In genomic region chr19:47542030-47542475, GRCh38 we compare ENCODE assay signal across 16 cellular contexts. TPM values are rescaled to one million over a fixed set of nuclear protein-coding genes. Genes with fewer than 3 reads are reported as not detected.
DNase-seq lines count a peak whose midpoint lies in the region; ATAC-seq lines count a peak whose summit lies in the region.
"Had no signal": no experiment of that assay in that cellular context is flagged by ENCODE, and none has a peak within 500 bp of the region (broad histone marks: within the 10 kb centered on the region; RNA-seq: fewer than 3 reads in every experiment).

No MANE protein-coding gene starts in this region.

- peaks cover 20% of the 10 kb centered on the region for H3K27me3 Mint-ChIP-seq in activated CD8-positive, alpha-beta memory T cell treated with anti-CD3 and anti-CD28 coated beads, Interleukin-2, amount 10 ng/mL, durations not matched to agents 7 days and 5 days
- H3K27me3 Mint-ChIP-seq in activated CD4-positive, alpha-beta memory T cell treated with anti-CD3 and anti-CD28 coated beads, Interleukin-2, amount 10 ng/mL, durations not matched to agents 7 days and 5 days, result peaks cover 9% of the 10 kb centered on the region
- peaks cover 44 to 47% of the 10 kb centered on the region in 2 donors for H3K27me3 Mint-ChIP-seq in stimulated activated naive B cell treated with anti-CD40 and anti-IgM and Interleukin-4, amounts not matched to agents 10 μg/mL and 1 μg/mL and 100 μg/mL, for 72 hours

- peak overlapping the region; percentile 70 for H3K27ac Mint-ChIP-seq in activated CD8-positive, alpha-beta memory T cell treated with anti-CD3 and anti-CD28 coated beads, Interleukin-2, amount 10 ng/mL, durations not matched to agents 7 days and 5 days
- H3K27ac Mint-ChIP-seq in activated CD4-positive, alpha-beta memory T cell treated with anti-CD3 and anti-CD28 coated beads, Interleukin-2, amount 10 ng/mL, durations not matched to agents 7 days and 5 days, result peak overlapping the region; percentile 68
- H3K27ac Mint-ChIP-seq in stimulated activated naive B cell treated with anti-CD40 and anti-IgM and Interleukin-4, amounts not matched to agents 10 μg/mL and 1 μg/mL and 100 μg/mL, for 72 hours, result peak overlapping the region; percentile 80
- H3K27ac Mint-ChIP-seq: activated B cell treated with CpG ODN at 0.5 μM for 24 hours; dendritic cell treated with granulocyte-macrophage colony-stimulating factor and Interleukin-4, amounts not matched to agents 40 ng/mL and 50 ng/mL, for 4 days had no signal

- no peak for ATAC-seq in activated CD8-positive, alpha-beta memory T cell treated with anti-CD3 and anti-CD28 coated beads, Interleukin-2, amount 10 ng/mL, durations not matched to agents 7 days and 5 days
- peak; percentile 70 to 77 for ATAC-seq in left cardiac atrium
- ATAC-seq in stimulated activated naive B cell treated with anti-CD40 and anti-IgM and Interleukin-4, amounts not matched to agents 10 μg/mL and 1 μg/mL and 100 μg/mL, for 72 hours (replicated peaks), result no peak
- no peak for ATAC-seq in GM18870 (IDR thresholded peaks at IDR 0.05; ENCODE audit: unreplicated experiment)

- no peak overlapping the region for H3K4me3 Mint-ChIP-seq in activated CD8-positive, alpha-beta memory T cell treated with anti-CD3 and anti-CD28 coated beads, Interleukin-2, amount 10 ng/mL, durations not matched to agents 7 days and 5 days
- H3K4me3 Mint-ChIP-seq in activated CD4-positive, alpha-beta memory T cell treated with anti-CD3 and anti-CD28 coated beads, Interleukin-2, amount 10 ng/mL, durations not matched to agents 7 days and 5 days, result no peak overlapping the region
- no peak overlapping the region for H3K4me3 Mint-ChIP-seq in stimulated activated naive B cell treated with anti-CD40 and anti-IgM and Interleukin-4, amounts not matched to agents 10 μg/mL and 1 μg/mL and 100 μg/mL, for 72 hours
- H3K4me3 Mint-ChIP-seq: activated B cell treated with CpG ODN at 0.5 μM for 24 hours; dendritic cell treated with granulocyte-macrophage colony-stimulating factor and Interleukin-4, amounts not matched to agents 40 ng/mL and 50 ng/mL, for 4 days had no signal

- no peaks in the 10 kb centered on the region for H3K9me3 Mint-ChIP-seq in activated CD8-positive, alpha-beta memory T cell treated with anti-CD3 and anti-CD28 coated beads, Interleukin-2, amount 10 ng/mL, durations not matched to agents 7 days and 5 days (ENCODE audit: low read depth)
- H3K9me3 Mint-ChIP-seq in activated CD4-positive, alpha-beta memory T cell treated with anti-CD3 and anti-CD28 coated beads, Interleukin-2, amount 10 ng/mL, durations not matched to agents 7 days and 5 days, result no peaks in the 10 kb centered on the region
- no peaks in the 10 kb centered on the region for H3K9me3 Mint-ChIP-seq in stimulated activated naive B cell treated with anti-CD40 and anti-IgM and Interleukin-4, amounts not matched to agents 10 μg/mL and 1 μg/mL and 100 μg/mL, for 72 hours
- H3K9me3 Mint-ChIP-seq: activated B cell treated with CpG ODN at 0.5 μM for 24 hours; dendritic cell treated with granulocyte-macrophage colony-stimulating factor and Interleukin-4, amounts not matched to agents 40 ng/mL and 50 ng/mL, for 4 days had no signal

- CTCF ChIA-PET in activated CD8-positive, alpha-beta memory T cell treated with anti-CD3 and anti-CD28 coated beads, Interleukin-2, amount 10 ng/mL, durations not matched to agents 7 days and 5 days (lab: Charles Lee), result interaction anchor here (1.1 kb wide), 1 partner anchor 114 kb away, joined by 4 read pairs; no protein-coding TSS in a partner anchor
- CTCF ChIA-PET in activated CD4-positive, alpha-beta memory T cell treated with anti-CD3 and anti-CD28 coated beads, Interleukin-2, amount 10 ng/mL, durations not matched to agents 7 days and 5 days (lab: Charles Lee), result no interaction called here

- POLR2A ChIA-PET in activated CD4-positive, alpha-beta memory T cell treated with anti-CD3 and anti-CD28 coated beads, Interleukin-2, amount 10 ng/mL, durations not matched to agents 7 days and 5 days (lab: Charles Lee), result no interaction called here

- H3K4me1 Mint-ChIP-seq in activated CD8-positive, alpha-beta memory T cell treated with anti-CD3 and anti-CD28 coated beads, Interleukin-2, amount 10 ng/mL, durations not matched to agents 7 days and 5 days, result peaks cover 28% of the 10 kb centered on the region
- peaks cover 23% of the 10 kb centered on the region for H3K4me1 Mint-ChIP-seq in activated CD4-positive, alpha-beta memory T cell treated with anti-CD3 and anti-CD28 coated beads, Interleukin-2, amount 10 ng/mL, durations not matched to agents 7 days and 5 days
- H3K4me1 Mint-ChIP-seq in stimulated activated naive B cell treated with anti-CD40 and anti-IgM and Interleukin-4, amounts not matched to agents 10 μg/mL and 1 μg/mL and 100 μg/mL, for 72 hours, result peaks cover 5 to 6% of the 10 kb centered on the region in 2 donors

- H3K36me3 Mint-ChIP-seq in activated CD8-positive, alpha-beta memory T cell treated with anti-CD3 and anti-CD28 coated beads, Interleukin-2, amount 10 ng/mL, durations not matched to agents 7 days and 5 days, result no peaks in the 10 kb centered on the region
- no peaks in the 10 kb centered on the region for H3K36me3 Mint-ChIP-seq in activated CD4-positive, alpha-beta memory T cell treated with anti-CD3 and anti-CD28 coated beads, Interleukin-2, amount 10 ng/mL, durations not matched to agents 7 days and 5 days (ENCODE audit: low read depth)
- no peaks in the 10 kb centered on the region for H3K36me3 Mint-ChIP-seq in stimulated activated naive B cell treated with anti-CD40 and anti-IgM and Interleukin-4, amounts not matched to agents 10 μg/mL and 1 μg/mL and 100 μg/mL, for 72 hours

- intact Hi-C loops in left cardiac atrium (cut with DNase I), result no loop called here

- no peak for DNase-seq in activated CD8-positive, alpha-beta memory T cell treated with anti-CD3 and anti-CD28 coated beads, Interleukin-2, amount 10 ng/mL, durations not matched to agents 7 days and 5 days
- no peak for DNase-seq in activated CD8-positive, alpha-beta memory T cell treated with anti-CD3 and anti-CD28 coated beads for 24 hours
- DNase-seq in activated CD4-positive, alpha-beta memory T cell treated with anti-CD3 and anti-CD28 coated beads, Interleukin-2, amount 10 ng/mL, durations not matched to agents 7 days and 5 days, result no peak
- DNase-seq in left cardiac atrium, result no peak
- DNase-seq in stimulated activated naive B cell treated with anti-CD40 and anti-IgM and Interleukin-4, amounts not matched to agents 10 μg/mL and 1 μg/mL and 100 μg/mL, for 72 hours, result no peak
- DNase-seq in NCI-H1105 (lab: John Stamatoyannopoulos, UW), result no peak
- no peak for DNase-seq in putamen (ENCODE audit: low spot score)
- DNase-seq: activated B cell treated with CpG ODN at 0.5 μM for 24 hours, DMS79, glutamatergic neuron, lower lobe of right lung, NCI-H1048, NCI-H526 treated with DMSO at 0.1 percent for 48 hours had no signal

RNA-seq across cellular contexts. Expression of gene NAPA, which starts 27.2 kb away (rescaled TPM):
- total RNA-seq in activated CD8-positive, alpha-beta memory T cell treated with anti-CD3 and anti-CD28 coated beads, Interleukin-2, amount 10 ng/mL, durations not matched to agents 7 days and 5 days, result 100 to 1,000 TPM; 102 to 124 TPM
- total RNA-seq in activated CD4-positive, alpha-beta memory T cell treated with anti-CD3 and anti-CD28 coated beads, Interleukin-2, amount 10 ng/mL, durations not matched to agents 7 days and 5 days, result 100 to 1,000 TPM; 117 to 119 TPM
- 100 to 1,000 TPM in 1 of 2 donors, 10 to 100 TPM in 1; 92.7 to 113 TPM for total RNA-seq in left cardiac atrium

RNA-seq across cellular contexts. Expression of gene ZNF541, which starts 30.9 kb away (rescaled TPM):
- under 1 TPM; 0.32 to 0.40 TPM for total RNA-seq in activated CD8-positive, alpha-beta memory T cell treated with anti-CD3 and anti-CD28 coated beads, Interleukin-2, amount 10 ng/mL, durations not matched to agents 7 days and 5 days
- under 1 TPM; 0.15 to 0.20 TPM for total RNA-seq in activated CD4-positive, alpha-beta memory T cell treated with anti-CD3 and anti-CD28 coated beads, Interleukin-2, amount 10 ng/mL, durations not matched to agents 7 days and 5 days
- total RNA-seq in left cardiac atrium, result under 1 TPM; 0.13 to 0.21 TPM
- total RNA-seq: activated B cell treated with CpG ODN at 0.5 μM for 24 hours, thoracic aorta had no signal

RNA-seq across cellular contexts. Expression of gene KPTN, which starts 58.0 kb away (rescaled TPM):
- total RNA-seq in activated CD8-positive, alpha-beta memory T cell treated with anti-CD3 and anti-CD28 coated beads, Interleukin-2, amount 10 ng/mL, durations not matched to agents 7 days and 5 days, result 10 to 100 TPM; 11.0 to 13.3 TPM
- 1 to 10 TPM; 6.6 to 7.7 TPM for total RNA-seq in activated CD4-positive, alpha-beta memory T cell treated with anti-CD3 and anti-CD28 coated beads, Interleukin-2, amount 10 ng/mL, durations not matched to agents 7 days and 5 days
- total RNA-seq in left cardiac atrium, result 10 to 100 TPM in 1 of 2 donors, 1 to 10 TPM in 1; 6.9 to 10.5 TPM

Comparison
In these comparisons a context has a peak if more than half of its experiments do, and no peak if none do; other contexts are left out.
1. ATAC-seq: peak in left cardiac atrium (2 of 2); none in activated CD8-positive, alpha-beta memory T cell treated with anti-CD3 and anti-CD28 coated beads, Interleukin-2, amount 10 ng/mL, durations not matched to agents 7 days and 5 days (single experiment), stimulated activated naive B cell treated with anti-CD40 and anti-IgM and Interleukin-4, amounts not matched to agents 10 μg/mL and 1 μg/mL and 100 μg/mL, for 72 hours (0 of 2) and GM18870 (single experiment).
2. Peak in every context shown above with its lines, with median percentiles within 50 percentile points of each other: H3K27ac Mint-ChIP-seq.